In the genomic region with DNA sequence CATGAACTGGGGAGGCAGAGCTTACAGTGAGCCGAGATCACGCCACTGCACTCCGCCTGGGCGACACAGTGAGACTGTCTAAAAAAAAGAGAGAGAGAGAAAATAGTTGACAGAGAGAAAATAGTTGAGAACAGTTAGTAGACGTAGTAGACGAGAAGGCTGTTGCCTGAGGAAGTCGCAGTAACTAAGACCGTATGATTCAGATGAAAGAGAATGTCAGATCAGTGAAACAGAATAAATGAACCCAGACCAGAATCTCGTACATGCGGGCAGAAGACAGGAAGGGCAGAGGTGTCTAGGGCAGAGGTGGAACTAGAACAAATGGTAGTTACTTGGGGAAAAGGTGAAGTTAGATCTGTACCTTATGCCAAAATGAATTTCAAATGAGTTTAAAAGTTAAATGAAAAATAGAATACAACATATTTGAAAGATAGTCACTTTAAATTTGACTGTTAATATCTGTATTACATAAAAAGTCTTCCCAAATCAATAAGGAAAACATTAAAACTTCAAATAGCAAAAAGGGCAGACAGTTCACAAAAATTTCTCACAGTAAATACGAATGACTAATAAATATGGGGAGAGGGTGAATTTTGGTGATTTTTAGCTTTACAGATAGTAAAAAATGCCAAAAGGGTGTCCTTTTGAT, we compare ENCODE assay signal across 1 cellular context.
TF ChIP-seq lines count a peak whose summit lies in the region.

No MANE protein-coding gene starts in this region.

TF ChIP-seq in HepG2, 621 proteins besides CTCF, POLR2A, EP300 and RAD21:
- TF ChIP-seq SSRP1 (CRISPR knock-in tag; IDR thresholded peaks at IDR 0.05) (peak; percentile 13; the same call in 1 of the 2 replicates), ERF (CRISPR knock-in tag; IDR thresholded peaks at IDR 0.05) (no peak), RBM22 (optimal IDR thresholded peaks at IDR 0.05; ENCODE audit: low read length) (peak; percentile 71), RBFOX2 (IDR thresholded peaks at IDR 0.05; ENCODE audit: low read depth, low read length) (peak; percentile 55; the same call in 1 of the 2 replicates), ADNP (CRISPR knock-in tag; IDR thresholded peaks at IDR 0.05) (no peak), POLR2AphosphoS2 (IDR thresholded peaks at IDR 0.05; ENCODE audit: low read depth, low read length) (0 out of 2 replicates have a peak, but pooled peaks have one; percentile 69), ZNF44 (CRISPR knock-in tag; IDR thresholded peaks at IDR 0.05) (no peak), SMAD1 (CRISPR knock-in tag; IDR thresholded peaks at IDR 0.05; ENCODE audit: borderline replicate concordance, low read depth) (no peak), AGO2 (optimal IDR thresholded peaks at IDR 0.05; ENCODE audit: low read depth, low read length) (peak; percentile 53), RERE (CRISPR knock-in tag; IDR thresholded peaks at IDR 0.05; ENCODE audit: low read depth) (no peak)
TF ChIP-seq in HepG2: peak in this region for 5.
